10 cellular contexts compared by ENCODE assay signal in genomic region chr16:46918905-46919792, GRCh38. TPM values are rescaled to one million over a fixed set of nuclear protein-coding genes. Genes with fewer than 3 reads are reported as not detected.
DNase-seq lines count a peak whose midpoint lies in the region; ATAC-seq, FAIRE-seq and TF ChIP-seq lines count a peak whose summit lies in the region.
"Had no signal": no experiment of that assay in that cellular context is flagged by ENCODE, and none has a peak within 500 bp of the region (broad histone marks: within the 10 kb centered on the region; RNA-seq: fewer than 3 reads in every experiment).

No MANE protein-coding gene starts in this region.

- POLR2A ChIA-PET in GM12878 (lab: Charles Lee) = no interaction called here
- POLR2A ChIA-PET in activated CD8-positive, alpha-beta T cell treated with anti-CD3 and anti-CD28 coated beads, Interleukin-2, amount 10 ng/mL, durations not matched to agents 7 days and 5 days (lab: Charles Lee) = no interaction called here

- H3K9ac ChIP-seq in GM12878 (ENCODE audit: control insufficient read depth, insufficient read depth, low read length) = no peak overlapping the region

- H3K27me3 ChIP-seq in GM12878 (replicated peaks in 1 of 2; ENCODE audit: control insufficient read depth in 2 of 2, insufficient read depth in 2 of 2, low read length in 1 of 2) (no peaks in the 10 kb centered on the region), sigmoid colon (no peaks in the 10 kb centered on the region)

- TF ChIP-seq POLR2A in GM12878 (IDR thresholded peaks at IDR 0.05; ENCODE audit: low read depth, low read length) (peak; percentile 51), sigmoid colon (IDR thresholded peaks at IDR 0.05) (no peak)

- TF ChIP-seq EP300 in GM12878 (IDR thresholded peaks at IDR 0.05; ENCODE audit: borderline replicate concordance in 1 of 2, control insufficient read depth in 1 of 2, low read depth in 2 of 2, low read length in 2 of 2) (no peak), sigmoid colon (IDR thresholded peaks at IDR 0.05) (no peak)

- ATAC-seq in HG03108 (IDR thresholded peaks at IDR 0.05; ENCODE audit: unreplicated experiment) (peak; percentile 89), GM12878 (peak; percentile 84)
- no peak for ATAC-seq in activated CD8-positive, alpha-beta T cell treated with anti-CD3 and anti-CD28 coated beads, Interleukin-2, amount 10 ng/mL, durations not matched to agents 7 days and 5 days

- 3% methylated on average over 21 of the region's 21 CpGs for WGBS in GM12878 (ENCODE audit: insufficient coverage, insufficient replicate concordance, low lambda C conversion rate, missing lambda C conversion rate)
- 49 to 56% methylated on average over 21 of the region's 21 CpGs for WGBS in sigmoid colon, 2 donors

- peak overlapping the region; percentile 70 for H2AFZ ChIP-seq in GM12878 (ENCODE audit: control insufficient read depth, low read depth, low read length)

- H3K27ac ChIP-seq in GM12878 (ENCODE audit: control insufficient read depth, insufficient read depth) (0 out of 2 replicates have a peak overlapping the region, but pooled peaks have one; percentile 39), sigmoid colon (no peak overlapping the region)
- H3K27ac ChIP-seq: thoracic aorta had no signal

- BruUV-seq in Calu3 (replicated peaks; lab: Mats Ljungman, UMichigan) (no TSS peak), GM12878 (replicated peaks; lab: Mats Ljungman, UMichigan) (no TSS peak)

- H3K4me3 ChIP-seq in GM12878 (peak overlapping the region; percentile 37; the same call in 1 of the 2 replicates), sigmoid colon (no peak overlapping the region)
- H3K4me3 ChIP-seq: lung, thoracic aorta had no signal

- SMC1A ChIA-PET in GM12878 (lab: Charles Lee; ENCODE audit: uncharacterized antibody, unreplicated experiment) = interaction anchor here (0.9 to 4.9 kb wide), 5 partner anchors 11 to 245 kb away, joined by 3 to 35 read pairs (median 4); no protein-coding TSS in a partner anchor

- peak overlapping the region; percentile 84 for H3K4me2 ChIP-seq in GM12878 (ENCODE audit: control insufficient read depth, insufficient read depth)

- H3K9me3 ChIP-seq in GM12878 (replicated peaks; ENCODE audit: control insufficient read depth, insufficient read depth, low read length) (no peaks in the 10 kb centered on the region), sigmoid colon (no peaks in the 10 kb centered on the region)
- H3K9me3 ChIP-seq: thoracic aorta had no signal

- CTCF ChIA-PET in Calu3 (lab: Charles Lee) (interaction anchor here (0.6 to 1.6 kb wide), 3 partner anchors 9 to 65 kb away, joined by 3 to 5 read pairs (median 3); partner anchors contain the start of gene GPT2), GM12878 (lab: Yijun Ruan, JAX) (interaction anchor here (1.6 to 5.5 kb wide), 5 partner anchors 9 to 245 kb away, joined by 6 to 65 read pairs (median 20); no protein-coding TSS in a partner anchor)
- CTCF ChIA-PET in activated CD8-positive, alpha-beta T cell treated with anti-CD3 and anti-CD28 coated beads, Interleukin-2, amount 10 ng/mL, durations not matched to agents 7 days and 5 days (lab: Charles Lee) = interaction anchor here (1.7 to 2.2 kb wide), 3 partner anchors 11 to 65 kb away, joined by 5 to 10 read pairs (median 8); no protein-coding TSS in a partner anchor

- peaks cover 0 to 5% of the 10 kb centered on the region in 2 experiments; a peak in 2 of 4 replicates for H3K36me3 ChIP-seq in GM12878 (ENCODE audit: control insufficient read depth in 2 of 2, insufficient read depth in 2 of 2, low read length in 1 of 2)
- H3K36me3 ChIP-seq in sigmoid colon = peaks cover 0 to 23% (median 0%) of the 10 kb centered on the region in 4 donors

- peak; percentile 69 for TF ChIP-seq RAD21 in GM12878 (IDR thresholded peaks at IDR 0.05; ENCODE audit: insufficient read depth, low read depth, low read length)

- H3K27me3 Mint-ChIP-seq in Calu3 (ENCODE audit: unreplicated experiment) = no peaks in the 10 kb centered on the region
- no peaks in the 10 kb centered on the region for H3K27me3 Mint-ChIP-seq in activated CD8-positive, alpha-beta T cell treated with anti-CD3 and anti-CD28 coated beads, Interleukin-2, amount 10 ng/mL, durations not matched to agents 7 days and 5 days (ENCODE audit: low read depth)

- no peaks in the 10 kb centered on the region for H3K9me3 Mint-ChIP-seq in Calu3 (ENCODE audit: low read depth, unreplicated experiment)
- no peaks in the 10 kb centered on the region for H3K9me3 Mint-ChIP-seq in activated CD8-positive, alpha-beta T cell treated with anti-CD3 and anti-CD28 coated beads, Interleukin-2, amount 10 ng/mL, durations not matched to agents 7 days and 5 days (ENCODE audit: insufficient read depth)

- DNase-seq in Calu3 = no peak
- peak; percentile 73 for DNase-seq in GM19240 (ENCODE audit: insufficient read length, low spot score)
- DNase-seq in GM12878 (ENCODE audit: low read depth, low spot score) = peak; percentile 54
- no peak for DNase-seq in sigmoid colon
- no peak for DNase-seq in iPS-NIHi7 (ENCODE audit: extremely low spot score)
- DNase-seq in activated CD8-positive, alpha-beta T cell treated with anti-CD3 and anti-CD28 coated beads, Interleukin-2, amount 10 ng/mL, durations not matched to agents 7 days and 5 days = no peak
- DNase-seq in HPDE6-E6E7 (ENCODE audit: extremely low spot score) = no peak

- H3K4me1 ChIP-seq in GM12878 (ENCODE audit: control insufficient read depth, insufficient read depth, low read length) = peaks cover 19% of the 10 kb centered on the region
- no peaks in the 10 kb centered on the region for H3K4me1 ChIP-seq in sigmoid colon

- intact Hi-C loops in Calu3 (cut with micrococcal nuclease; ENCODE audit: unreplicated experiment) (no loop called here), GM12878 (cut with micrococcal nuclease; ENCODE audit: unreplicated experiment) (no loop called here), sigmoid colon (cut with DNase I) (no loop called here)

- H4K20me1 ChIP-seq in GM12878 (ENCODE audit: control insufficient read depth, insufficient read depth) = no peaks in the 10 kb centered on the region

- H3K4me3 Mint-ChIP-seq in Calu3 (ENCODE audit: low read depth, unreplicated experiment) = no peak overlapping the region
- H3K4me3 Mint-ChIP-seq in activated CD8-positive, alpha-beta T cell treated with anti-CD3 and anti-CD28 coated beads, Interleukin-2, amount 10 ng/mL, durations not matched to agents 7 days and 5 days = no peak overlapping the region

- TF ChIP-seq CTCF in Calu3 (IDR thresholded peaks at IDR 0.05; ENCODE audit: unreplicated experiment) (no peak), GM12878 (IDR thresholded peaks at IDR 0.05 in 2 of 3, conservative IDR thresholded peaks at IDR 0.05 in 1 of 3; ENCODE audit: control insufficient read depth in 2 of 3, extremely low read depth in 1 of 3, insufficient read depth in 1 of 3, low read depth in 3 of 3, low read length in 3 of 3) (peak; percentile 37 to 67 (median 51); a peak in 5 of 6 replicates), sigmoid colon (IDR thresholded peaks at IDR 0.05) (no peak)

- H3K4me1 Mint-ChIP-seq in Calu3 (ENCODE audit: low read depth, unreplicated experiment) = peaks cover 25% of the 10 kb centered on the region
- H3K4me1 Mint-ChIP-seq in activated CD8-positive, alpha-beta T cell treated with anti-CD3 and anti-CD28 coated beads, Interleukin-2, amount 10 ng/mL, durations not matched to agents 7 days and 5 days (ENCODE audit: low read depth) = no peaks in the 10 kb centered on the region

- H3K36me3 Mint-ChIP-seq in Calu3 (ENCODE audit: insufficient read depth, unreplicated experiment) = peaks cover 74% of the 10 kb centered on the region
- peaks cover 8% of the 10 kb centered on the region for H3K36me3 Mint-ChIP-seq in activated CD8-positive, alpha-beta T cell treated with anti-CD3 and anti-CD28 coated beads, Interleukin-2, amount 10 ng/mL, durations not matched to agents 7 days and 5 days (ENCODE audit: low read depth)

- in situ Hi-C loops in GM12878 (cut with MboI) = no loop called here

- peak; percentile 97 for FAIRE-seq in GM12878 (lab: Jason Lieb, UNC)

- peak overlapping the region; percentile 35 for H3K27ac Mint-ChIP-seq in Calu3 (ENCODE audit: unreplicated experiment)
- no peak overlapping the region for H3K27ac Mint-ChIP-seq in activated CD8-positive, alpha-beta T cell treated with anti-CD3 and anti-CD28 coated beads, Interleukin-2, amount 10 ng/mL, durations not matched to agents 7 days and 5 days

- no peaks in the 10 kb centered on the region for H3K79me2 ChIP-seq in GM12878 (ENCODE audit: control insufficient read depth, insufficient read depth, low read length)

- RAD21 ChIA-PET in GM12878 (lab: Charles Lee; ENCODE audit: unreplicated experiment) = interaction anchor here (0.8 to 2.0 kb wide), 7 partner anchors 8 to 246 kb away, joined by 3 to 18 read pairs (median 3); no protein-coding TSS in a partner anchor

RNA-seq across cellular contexts. Expression of gene GPT2, which starts 35.0 kb away (rescaled TPM):
- 63.2 and 68.9 TPM in 2 replicates for total RNA-seq in Calu3 (2022)
- 2.2 and 2.8 TPM in 2 replicates for total RNA-seq in GM12878 (2013; cell fraction: nucleolus; rRNA removed)
- total RNA-seq in GM12878 (2014; rRNA removed) = 3.8 and 3.9 TPM in 2 replicates
- 2.2 and 2.8 TPM in 2 replicates for total RNA-seq in GM12878 (2014; rRNA removed; fragmentation: Illumina TruSeq; extraction: Trizol)
- 5.9 and 8.5 TPM in 2 replicates for total RNA-seq in GM12878 (2021)
- 2.5 TPM for polyA plus RNA-seq in GM12878 (2011; ENCODE audit: low read depth)
- 5.7 and 9.2 TPM in 2 replicates for polyA plus RNA-seq in GM12878 (2011; rRNA removed)
- polyA plus RNA-seq in GM12878 (2011; cell fraction: cytosol; rRNA removed) = 12.2 and 15.1 TPM in 2 replicates
- 11.3 and 11.9 TPM in 2 replicates for polyA plus RNA-seq in GM12878 (2011; cell fraction: nucleus; rRNA removed)
- 4.4 and 5.0 TPM in 2 replicates for polyA plus RNA-seq in GM12878 (2012)
- polyA plus RNA-seq in GM12878 (2014; fragmentation: Illumina TruSeq; extraction: Trizol) = 1.4 and 4.0 TPM in 2 replicates
- polyA plus RNA-seq in GM12878 (2014; fragmentation: Nextera tagmentation; extraction: Ambion mirVana) = under 1 TPM; 0.45 to 0.80 TPM
- polyA plus RNA-seq in GM12878 (2014; rRNA removed) = 4.5 and 4.7 TPM in 2 replicates
- polyA plus RNA-seq in GM12878 (2016; fragmentation: Nextera tagmentation; extraction: Ambion mirVana) = 1 to 10 TPM; 9.0 to 9.9 TPM
- polyA minus RNA-seq in GM12878 (2011; rRNA and poly(A)+ RNA removed) = 9.6 and 18.9 TPM in 2 replicates
- polyA minus RNA-seq in GM12878 (2011; cell fraction: cytosol; rRNA and poly(A)+ RNA removed) = 4.7 and 5.8 TPM in 2 replicates
- 2.3 and 4.9 TPM in 2 replicates for polyA minus RNA-seq in GM12878 (2011; cell fraction: nucleus; rRNA and poly(A)+ RNA removed)
- total RNA-seq in sigmoid colon = 10 to 100 TPM in 2 of 4 donors, 1 to 10 TPM in 2; 3.3 to 17.1 (median 10.7) TPM
- 10 to 100 TPM; 12.6 to 28.7 (median 27.4) TPM for polyA plus RNA-seq in sigmoid colon
- total RNA-seq in activated CD8-positive, alpha-beta T cell treated with anti-CD3 and anti-CD28 coated beads, Interleukin-2, amount 10 ng/mL, durations not matched to agents 7 days and 5 days = 1 to 10 TPM; 5.4 to 7.3 TPM

RNA-seq across cellular contexts. Expression of gene DNAJA2, which starts 54.3 kb away (rescaled TPM):
- total RNA-seq in Calu3 (2022) (76.8 and 80.1 TPM in 2 replicates), GM12878 (2014; rRNA removed) (58.6 and 74.7 TPM in 2 replicates), GM12878 (2014; rRNA removed; fragmentation: Illumina TruSeq; extraction: Trizol) (74.5 and 75.6 TPM in 2 replicates), GM12878 (2021) (71.8 and 74.1 TPM in 2 replicates), sigmoid colon (10 to 100 TPM; 59.0 to 68.7 (median 60.7) TPM)
- total RNA-seq in GM12878 (2013; cell fraction: nucleolus; rRNA removed) = 54.2 and 54.9 TPM in 2 replicates
- polyA plus RNA-seq in GM12878 (2011; ENCODE audit: low read depth) = 32.3 TPM
- polyA plus RNA-seq in GM12878 (2011; rRNA removed) (26.2 and 37.4 TPM in 2 replicates), GM12878 (2014; fragmentation: Illumina TruSeq; extraction: Trizol) (57.7 and 67.2 TPM in 2 replicates), GM12878 (2014; fragmentation: Nextera tagmentation; extraction: Ambion mirVana) (10 to 100 TPM; 40.4 to 43.5 TPM), GM12878 (2014; rRNA removed) (33.6 and 33.8 TPM in 2 replicates), GM12878 (2016; fragmentation: Nextera tagmentation; extraction: Ambion mirVana) (10 to 100 TPM; 94.4 to 96.4 TPM), sigmoid colon (10 to 100 TPM; 33.6 to 55.7 (median 37.7) TPM)
- polyA plus RNA-seq in GM12878 (2011; cell fraction: cytosol; rRNA removed) = 7.6 and 9.1 TPM in 2 replicates
- 14.8 and 20.9 TPM in 2 replicates for polyA plus RNA-seq in GM12878 (2011; cell fraction: nucleus; rRNA removed)
- 35.2 and 43.8 TPM in 2 replicates for polyA plus RNA-seq in GM12878 (2012)
- 30.4 and 50.9 TPM in 2 replicates for polyA minus RNA-seq in GM12878 (2011; rRNA and poly(A)+ RNA removed)
- 22.9 and 23.4 TPM in 2 replicates for polyA minus RNA-seq in GM12878 (2011; cell fraction: cytosol; rRNA and poly(A)+ RNA removed)
- polyA minus RNA-seq in GM12878 (2011; cell fraction: nucleus; rRNA and poly(A)+ RNA removed) = 17.0 and 23.0 TPM in 2 replicates
- 10 to 100 TPM; 53.9 to 54.1 TPM for total RNA-seq in activated CD8-positive, alpha-beta T cell treated with anti-CD3 and anti-CD28 coated beads, Interleukin-2, amount 10 ng/mL, durations not matched to agents 7 days and 5 days

Comparison
In these comparisons a context has a peak if more than half of its experiments do, and no peak if none do; other contexts are left out.
1. DNase-seq: peak in GM19240 (single experiment) and GM12878 (single experiment); none in Calu3 (single experiment), sigmoid colon (single experiment), iPS-NIHi7 (single experiment), activated CD8-positive, alpha-beta T cell treated with anti-CD3 and anti-CD28 coated beads, Interleukin-2, amount 10 ng/mL, durations not matched to agents 7 days and 5 days (single experiment) and HPDE6-E6E7 (single experiment).
2. CTCF ChIP-seq: peak in GM12878 (3 of 3); none in Calu3 (single experiment) and sigmoid colon (0 of 4).